22 cellular contexts compared by ENCODE assay signal in genomic region chr7:98995111-98995510, GRCh38.
A peak's percentile ranks its signal among the peaks of the same experiment; 100 is the strongest.
DNase-seq lines count a peak whose midpoint lies in the region; ATAC-seq and TF ChIP-seq lines count a peak whose summit lies in the region.
"Had no signal": no experiment of that assay in that cellular context is flagged by ENCODE, and none has a peak within 500 bp of the region (broad histone marks: within the 10 kb centered on the region; RNA-seq: fewer than 3 reads in every experiment).

No MANE protein-coding gene starts in this region.

- no peak overlapping the region for H3K4me3 ChIP-seq in testis
- H3K4me3 ChIP-seq: BLaER1, GM12878, GM23248 had no signal

- no peaks in the 10 kb centered on the region for H3K9me3 Mint-ChIP-seq in chondrocyte (ENCODE audit: low read depth)
- H3K9me3 Mint-ChIP-seq: CD14-positive monocyte; CD4-positive, alpha-beta T cell; CD8-positive, alpha-beta memory T cell had no signal

- H3K9me3 ChIP-seq in testis = no peaks in the 10 kb centered on the region
- H3K9me3 ChIP-seq: BLaER1 had no signal

- no peaks in the 10 kb centered on the region for H3K4me1 Mint-ChIP-seq in chondrocyte (ENCODE audit: low read depth)
- H3K4me1 Mint-ChIP-seq: CD14-positive monocyte had no signal

- no peak overlapping the region for H3K27ac ChIP-seq in testis
- H3K27ac ChIP-seq: 22Rv1, BLaER1, GM23248 had no signal

- no peaks in the 10 kb centered on the region for H3K36me3 ChIP-seq in testis (ENCODE audit: low read depth, missing control alignments)

- peak; percentile 59 for DNase-seq in cardiac septum (ENCODE audit: low spot score)
- DNase-seq in left cardiac atrium = no peak
- DNase-seq in chondrocyte (ENCODE audit: low spot score) = peak; percentile 92
- DNase-seq in mesenteric fat pad (ENCODE audit: low spot score) = peak; percentile 81
- DNase-seq in testis = peak; percentile 12
- no peak for DNase-seq in C1 segment of cervical spinal cord (lab: John Stamatoyannopoulos, UW)
- no peak for DNase-seq in activated T-cell treated with anti-CD3 and anti-CD28 coated beads, Interleukin-2, amount 50 U/mL, for 1 hour
- DNase-seq in NCI-H1930 (lab: John Stamatoyannopoulos, UW) = no peak
- DNase-seq: CD4-positive, alpha-beta T cell; CD8-positive, alpha-beta memory T cell; DMS 273 treated with DMSO at 0.1 percent for 48 hours; DMS79; EL; GDM1; GM23248; H7; HCEC 1CT had no signal

- H3K4me3 Mint-ChIP-seq in chondrocyte (ENCODE audit: unreplicated experiment) = no peak overlapping the region
- H3K4me3 Mint-ChIP-seq: B cell; CD4-positive, alpha-beta T cell; CD8-positive, alpha-beta memory T cell had no signal

- no peak for ATAC-seq in left cardiac atrium

- intact Hi-C loops in cardiac septum (cut with DNase I) = no loop called here
- intact Hi-C loops in left cardiac atrium (cut with DNase I) = no loop called here
- intact Hi-C loops in testis (cut with DNase I; ENCODE audit: low total_unique reads) = no loop called here

- TF ChIP-seq POLR2A in testis (IDR thresholded peaks at IDR 0.05) = no peak

- WGBS in testis, 2 donors = 94 to 96% methylated on average over 13 of the region's 13 CpGs

- H3K27me3 ChIP-seq in testis = no peaks in the 10 kb centered on the region
- H3K27me3 ChIP-seq: BLaER1 had no signal

- H3K27me3 Mint-ChIP-seq in chondrocyte (ENCODE audit: low read depth) = no peaks in the 10 kb centered on the region
- H3K27me3 Mint-ChIP-seq: B cell; CD4-positive, alpha-beta T cell; CD8-positive, alpha-beta memory T cell had no signal

- peaks cover 43% of the 10 kb centered on the region for H3K36me3 Mint-ChIP-seq in chondrocyte (ENCODE audit: low read depth)

- no peak for TF ChIP-seq CTCF in chondrocyte (IDR thresholded peaks at IDR 0.05)
- no peak for TF ChIP-seq CTCF in testis (IDR thresholded peaks at IDR 0.05)

- H3K4me1 ChIP-seq in testis = no peaks in the 10 kb centered on the region

- no peak overlapping the region for H3K27ac Mint-ChIP-seq in chondrocyte (ENCODE audit: unreplicated experiment)
- H3K27ac Mint-ChIP-seq: B cell; CD14-positive monocyte; CD4-positive, alpha-beta T cell had no signal

Comparison
In these comparisons a context has a peak if more than half of its experiments do, and no peak if none do; other contexts are left out.
1. DNase-seq: peak in cardiac septum (single experiment), chondrocyte (single experiment), mesenteric fat pad (single experiment) and testis (single experiment); none in left cardiac atrium (single experiment), C1 segment of cervical spinal cord (0 of 14), activated T-cell treated with anti-CD3 and anti-CD28 coated beads, Interleukin-2, amount 50 U/mL, for 1 hour (single experiment) and NCI-H1930 (0 of 2).